Comparison of ENCODE assay signal across 20 cellular contexts in the genomic region with DNA sequence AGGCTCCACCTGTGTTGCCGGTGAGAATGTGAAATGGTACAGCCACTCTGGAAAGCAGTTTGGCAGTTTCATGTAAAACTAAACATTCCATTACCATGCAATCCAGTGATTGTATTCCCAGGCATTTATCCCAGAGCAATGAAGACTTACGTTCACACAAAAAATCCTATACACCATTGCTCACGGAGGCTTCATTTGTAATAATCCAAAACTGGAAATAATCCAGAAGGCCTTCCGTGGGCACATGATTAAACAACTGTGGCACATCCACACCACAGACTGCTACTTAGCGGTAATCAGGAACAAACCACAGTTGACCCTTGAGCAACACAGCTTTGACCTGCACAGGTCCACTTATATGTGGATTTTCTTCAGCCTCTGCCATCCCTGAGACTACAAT.
"Had no signal": no experiment of that assay in that cellular context is flagged by ENCODE, and none has a peak within 500 bp of the region (broad histone marks: within the 10 kb centered on the region; RNA-seq: fewer than 3 reads in every experiment).

No MANE protein-coding gene starts in this region.

- H3K4me2 ChIP-seq: KMS-11 had no signal

- H3K9ac ChIP-seq: KMS-11 had no signal

- ATAC-seq: HepG2 had no signal

- H3K27me3 ChIP-seq: SJSA1 had no signal

- H3K36me3 ChIP-seq: SJSA1 had no signal

- H3K27ac ChIP-seq: KMS-11, SJSA1, SK-N-MC had no signal

- H3K4me1 ChIP-seq: SJSA1 had no signal

- DNase-seq: IMR-90, Kasumi-1, NCI-H1092, NCI-H1105 treated with DMSO at 0.1 percent for 48 hours, NCI-H1417 treated with DMSO at 0.1 percent for 48 hours, NCI-H146, NCI-H1694 treated with DMSO at 0.1 percent for 48 hours, NCI-H1930, NCI-H2081, NCI-H2107, NCI-H2227 treated with DMSO at 0.1 percent for 48 hours, NCI-H524, NCI-H748 treated with DMSO at 0.1 percent for 48 hours, Right ventricle myocardium superior, RPMI8226, SIG-M5 had no signal

- H3K9me3 ChIP-seq: SJSA1 had no signal

- H3K4me3 ChIP-seq: SJSA1, SK-N-MC had no signal
